1 cellular context compared by ENCODE assay signal in the genomic region with DNA sequence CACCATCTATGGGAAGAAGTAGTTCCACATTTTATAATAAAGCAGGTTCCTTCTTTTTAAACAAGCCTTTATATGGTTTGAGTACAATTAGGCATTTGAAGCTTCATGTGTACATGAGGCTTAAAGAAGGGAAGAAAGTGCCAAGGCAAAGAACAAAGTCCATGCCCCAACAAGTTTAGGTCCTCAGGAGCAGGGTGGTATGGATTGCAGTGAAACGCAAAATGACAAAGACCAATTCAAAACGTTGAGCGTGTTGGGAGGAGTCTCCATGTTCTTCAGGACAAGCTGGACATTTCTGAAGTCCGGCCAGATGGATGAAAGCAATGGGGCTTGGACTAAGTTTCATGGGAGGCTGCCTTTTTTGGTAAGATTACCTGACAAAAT.
TF ChIP-seq lines count a peak whose summit lies in the region.

No MANE protein-coding gene starts in this region.

TF ChIP-seq in HepG2, 621 proteins besides CTCF, POLR2A, EP300 and RAD21 (continued from another document and continues in another):
- TF ChIP-seq, protein P1, sequence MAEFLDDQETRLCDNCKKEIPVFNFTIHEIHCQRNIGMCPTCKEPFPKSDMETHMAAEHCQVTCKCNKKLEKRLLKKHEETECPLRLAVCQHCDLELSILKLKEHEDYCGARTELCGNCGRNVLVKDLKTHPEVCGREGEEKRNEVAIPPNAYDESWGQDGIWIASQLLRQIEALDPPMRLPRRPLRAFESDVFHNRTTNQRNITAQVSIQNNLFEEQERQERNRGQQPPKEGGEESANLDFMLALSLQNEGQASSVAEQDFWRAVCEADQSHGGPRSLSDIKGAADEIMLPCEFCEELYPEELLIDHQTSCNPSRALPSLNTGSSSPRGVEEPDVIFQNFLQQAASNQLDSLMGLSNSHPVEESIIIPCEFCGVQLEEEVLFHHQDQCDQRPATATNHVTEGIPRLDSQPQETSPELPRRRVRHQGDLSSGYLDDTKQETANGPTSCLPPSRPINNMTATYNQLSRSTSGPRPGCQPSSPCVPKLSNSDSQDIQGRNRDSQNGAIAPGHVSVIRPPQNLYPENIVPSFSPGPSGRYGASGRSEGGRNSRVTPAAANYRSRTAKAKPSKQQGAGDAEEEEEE (CRISPR knock-in tag; IDR thresholded peaks at IDR 0.05; ENCODE audit: borderline replicate concordance) = no peak
- TF ChIP-seq, protein P2, sequence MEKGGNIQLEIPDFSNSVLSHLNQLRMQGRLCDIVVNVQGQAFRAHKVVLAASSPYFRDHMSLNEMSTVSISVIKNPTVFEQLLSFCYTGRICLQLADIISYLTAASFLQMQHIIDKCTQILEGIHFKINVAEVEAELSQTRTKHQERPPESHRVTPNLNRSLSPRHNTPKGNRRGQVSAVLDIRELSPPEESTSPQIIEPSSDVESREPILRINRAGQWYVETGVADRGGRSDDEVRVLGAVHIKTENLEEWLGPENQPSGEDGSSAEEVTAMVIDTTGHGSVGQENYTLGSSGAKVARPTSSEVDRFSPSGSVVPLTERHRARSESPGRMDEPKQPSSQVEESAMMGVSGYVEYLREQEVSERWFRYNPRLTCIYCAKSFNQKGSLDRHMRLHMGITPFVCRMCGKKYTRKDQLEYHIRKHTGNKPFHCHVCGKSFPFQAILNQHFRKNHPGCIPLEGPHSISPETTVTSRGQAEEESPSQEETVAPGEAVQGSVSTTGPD (CRISPR knock-in tag; IDR thresholded peaks at IDR 0.05) = no peak
- no peak for TF ChIP-seq ZNF256 (CRISPR knock-in tag; conservative IDR thresholded peaks at IDR 0.05)
- no peak; the same call in 1 of the 2 replicates for TF ChIP-seq SAP130 (CRISPR knock-in tag; IDR thresholded peaks at IDR 0.05; ENCODE audit: low read depth)
- TF ChIP-seq ZFP36 (IDR thresholded peaks at IDR 0.05; ENCODE audit: borderline replicate concordance, low read depth, low read length, partially characterized antibody) = no peak
- TF ChIP-seq, protein P3, sequence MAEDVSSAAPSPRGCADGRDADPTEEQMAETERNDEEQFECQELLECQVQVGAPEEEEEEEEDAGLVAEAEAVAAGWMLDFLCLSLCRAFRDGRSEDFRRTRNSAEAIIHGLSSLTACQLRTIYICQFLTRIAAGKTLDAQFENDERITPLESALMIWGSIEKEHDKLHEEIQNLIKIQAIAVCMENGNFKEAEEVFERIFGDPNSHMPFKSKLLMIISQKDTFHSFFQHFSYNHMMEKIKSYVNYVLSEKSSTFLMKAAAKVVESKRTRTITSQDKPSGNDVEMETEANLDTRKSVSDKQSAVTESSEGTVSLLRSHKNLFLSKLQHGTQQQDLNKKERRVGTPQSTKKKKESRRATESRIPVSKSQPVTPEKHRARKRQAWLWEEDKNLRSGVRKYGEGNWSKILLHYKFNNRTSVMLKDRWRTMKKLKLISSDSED (CRISPR knock-in tag; IDR thresholded peaks at IDR 0.05) = no peak
- no peak for TF ChIP-seq RFX1 (IDR thresholded peaks at IDR 0.05)
- TF ChIP-seq ADNP (CRISPR knock-in tag; IDR thresholded peaks at IDR 0.05) = no peak
- no peak for TF ChIP-seq RFX5 (IDR thresholded peaks at IDR 0.05; ENCODE audit: low read depth, low read length)
- TF ChIP-seq ARHGAP35 (CRISPR knock-in tag; IDR thresholded peaks at IDR 0.05; ENCODE audit: borderline replicate concordance) = no peak
- TF ChIP-seq ZNF343 (CRISPR knock-in tag; IDR thresholded peaks at IDR 0.05) = no peak
- TF ChIP-seq MED13 (CRISPR knock-in tag; IDR thresholded peaks at IDR 0.05) = no peak
- no peak for TF ChIP-seq IRX3 (CRISPR knock-in tag; IDR thresholded peaks at IDR 0.05; ENCODE audit: borderline replicate concordance, low read depth)
- no peak for TF ChIP-seq SMAD1 (CRISPR knock-in tag; IDR thresholded peaks at IDR 0.05; ENCODE audit: borderline replicate concordance, low read depth)
- TF ChIP-seq, protein P4, sequence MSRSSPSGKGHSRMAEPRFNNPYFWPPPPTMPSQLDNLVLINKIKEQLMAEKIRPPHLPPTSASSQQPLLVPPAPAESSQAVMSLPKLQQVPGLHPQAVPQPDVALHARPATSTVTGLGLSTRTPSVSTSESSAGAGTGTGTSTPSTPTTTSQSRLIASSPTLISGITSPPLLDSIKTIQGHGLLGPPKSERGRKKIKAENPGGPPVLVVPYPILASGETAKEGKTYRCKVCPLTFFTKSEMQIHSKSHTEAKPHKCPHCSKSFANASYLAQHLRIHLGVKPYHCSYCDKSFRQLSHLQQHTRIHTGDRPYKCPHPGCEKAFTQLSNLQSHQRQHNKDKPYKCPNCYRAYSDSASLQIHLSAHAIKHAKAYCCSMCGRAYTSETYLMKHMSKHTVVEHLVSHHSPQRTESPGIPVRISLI (CRISPR knock-in tag; IDR thresholded peaks at IDR 0.05; ENCODE audit: borderline replicate concordance) = no peak
- no peak for TF ChIP-seq ZSCAN12 (CRISPR knock-in tag; IDR thresholded peaks at IDR 0.05)
- TF ChIP-seq SIN3A (IDR thresholded peaks at IDR 0.05; ENCODE audit: borderline replicate concordance, low read depth, low read length) = no peak
- TF ChIP-seq KMT2A (CRISPR knock-in tag; IDR thresholded peaks at IDR 0.05) = no peak
- TF ChIP-seq, protein P5, sequence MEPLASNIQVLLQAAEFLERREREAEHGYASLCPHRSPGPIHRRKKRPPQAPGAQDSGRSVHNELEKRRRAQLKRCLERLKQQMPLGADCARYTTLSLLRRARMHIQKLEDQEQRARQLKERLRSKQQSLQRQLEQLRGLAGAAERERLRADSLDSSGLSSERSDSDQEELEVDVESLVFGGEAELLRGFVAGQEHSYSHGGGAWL (CRISPR knock-in tag; IDR thresholded peaks at IDR 0.05) = no peak
- TF ChIP-seq, protein P6, sequence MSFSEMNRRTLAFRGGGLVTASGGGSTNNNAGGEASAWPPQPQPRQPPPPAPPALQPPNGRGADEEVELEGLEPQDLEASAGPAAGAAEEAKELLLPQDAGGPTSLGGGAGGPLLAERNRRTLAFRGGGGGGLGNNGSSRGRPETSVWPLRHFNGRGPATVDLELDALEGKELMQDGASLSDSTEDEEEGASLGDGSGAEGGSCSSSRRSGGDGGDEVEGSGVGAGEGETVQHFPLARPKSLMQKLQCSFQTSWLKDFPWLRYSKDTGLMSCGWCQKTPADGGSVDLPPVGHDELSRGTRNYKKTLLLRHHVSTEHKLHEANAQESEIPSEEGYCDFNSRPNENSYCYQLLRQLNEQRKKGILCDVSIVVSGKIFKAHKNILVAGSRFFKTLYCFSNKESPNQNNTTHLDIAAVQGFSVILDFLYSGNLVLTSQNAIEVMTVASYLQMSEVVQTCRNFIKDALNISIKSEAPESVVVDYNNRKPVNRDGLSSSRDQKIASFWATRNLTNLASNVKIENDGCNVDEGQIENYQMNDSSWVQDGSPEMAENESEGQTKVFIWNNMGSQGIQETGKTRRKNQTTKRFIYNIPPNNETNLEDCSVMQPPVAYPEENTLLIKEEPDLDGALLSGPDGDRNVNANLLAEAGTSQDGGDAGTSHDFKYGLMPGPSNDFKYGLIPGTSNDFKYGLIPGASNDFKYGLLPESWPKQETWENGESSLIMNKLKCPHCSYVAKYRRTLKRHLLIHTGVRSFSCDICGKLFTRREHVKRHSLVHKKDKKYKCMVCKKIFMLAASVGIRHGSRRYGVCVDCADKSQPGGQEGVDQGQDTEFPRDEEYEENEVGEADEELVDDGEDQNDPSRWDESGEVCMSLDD (CRISPR knock-in tag; IDR thresholded peaks at IDR 0.05; ENCODE audit: borderline replicate concordance) = no peak
- no peak for TF ChIP-seq PTBP1 (IDR thresholded peaks at IDR 0.05; ENCODE audit: low read depth, low read length, poor library complexity, severe bottlenecking)
- TF ChIP-seq PHF5A (CRISPR knock-in tag; IDR thresholded peaks at IDR 0.05; ENCODE audit: low read depth, unreplicated experiment) = no peak
- TF ChIP-seq ZMYM2 (CRISPR knock-in tag; IDR thresholded peaks at IDR 0.05) = 0 out of 2 replicates have a peak, but pooled peaks have one; percentile 65
- no peak for TF ChIP-seq MBD4 (IDR thresholded peaks at IDR 0.05; ENCODE audit: borderline replicate concordance, low read length)
- 0 out of 2 replicates have a peak, but pooled peaks have one; percentile 20 for TF ChIP-seq ZSCAN31 (CRISPR knock-in tag; IDR thresholded peaks at IDR 0.05; ENCODE audit: low read depth)
- no peak for TF ChIP-seq EHMT2 (IDR thresholded peaks at IDR 0.05; ENCODE audit: borderline replicate concordance, low read depth, low read length)
- TF ChIP-seq, protein P7, sequence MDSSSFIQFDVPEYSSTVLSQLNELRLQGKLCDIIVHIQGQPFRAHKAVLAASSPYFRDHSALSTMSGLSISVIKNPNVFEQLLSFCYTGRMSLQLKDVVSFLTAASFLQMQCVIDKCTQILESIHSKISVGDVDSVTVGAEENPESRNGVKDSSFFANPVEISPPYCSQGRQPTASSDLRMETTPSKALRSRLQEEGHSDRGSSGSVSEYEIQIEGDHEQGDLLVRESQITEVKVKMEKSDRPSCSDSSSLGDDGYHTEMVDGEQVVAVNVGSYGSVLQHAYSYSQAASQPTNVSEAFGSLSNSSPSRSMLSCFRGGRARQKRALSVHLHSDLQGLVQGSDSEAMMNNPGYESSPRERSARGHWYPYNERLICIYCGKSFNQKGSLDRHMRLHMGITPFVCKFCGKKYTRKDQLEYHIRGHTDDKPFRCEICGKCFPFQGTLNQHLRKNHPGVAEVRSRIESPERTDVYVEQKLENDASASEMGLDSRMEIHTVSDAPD (CRISPR knock-in tag; IDR thresholded peaks at IDR 0.05) = no peak
- no peak for TF ChIP-seq TCF12 (IDR thresholded peaks at IDR 0.05)
- TF ChIP-seq TCF12 (CRISPR knock-in tag; IDR thresholded peaks at IDR 0.05) = no peak
- no peak for TF ChIP-seq ZNF775 (CRISPR knock-in tag; IDR thresholded peaks at IDR 0.05; ENCODE audit: borderline replicate concordance)
- TF ChIP-seq MXD4 (CRISPR knock-in tag; IDR thresholded peaks at IDR 0.05) = no peak
- TF ChIP-seq CENPT (CRISPR knock-in tag; IDR thresholded peaks at IDR 0.05; ENCODE audit: low read depth) = no peak
- no peak; the same call in 1 of the 2 replicates for TF ChIP-seq ZNF292 (CRISPR knock-in tag; IDR thresholded peaks at IDR 0.05; ENCODE audit: borderline replicate concordance, low read depth)
- TF ChIP-seq ZSCAN25 (CRISPR knock-in tag; IDR thresholded peaks at IDR 0.05) = no peak
- 0 out of 2 replicates have a peak, but pooled peaks have one; percentile 34 for TF ChIP-seq HOXA3 (CRISPR knock-in tag; IDR thresholded peaks at IDR 0.05)
- no peak for TF ChIP-seq TSC22D2 (CRISPR knock-in tag; IDR thresholded peaks at IDR 0.05; ENCODE audit: borderline replicate concordance)
- TF ChIP-seq, protein P8, sequence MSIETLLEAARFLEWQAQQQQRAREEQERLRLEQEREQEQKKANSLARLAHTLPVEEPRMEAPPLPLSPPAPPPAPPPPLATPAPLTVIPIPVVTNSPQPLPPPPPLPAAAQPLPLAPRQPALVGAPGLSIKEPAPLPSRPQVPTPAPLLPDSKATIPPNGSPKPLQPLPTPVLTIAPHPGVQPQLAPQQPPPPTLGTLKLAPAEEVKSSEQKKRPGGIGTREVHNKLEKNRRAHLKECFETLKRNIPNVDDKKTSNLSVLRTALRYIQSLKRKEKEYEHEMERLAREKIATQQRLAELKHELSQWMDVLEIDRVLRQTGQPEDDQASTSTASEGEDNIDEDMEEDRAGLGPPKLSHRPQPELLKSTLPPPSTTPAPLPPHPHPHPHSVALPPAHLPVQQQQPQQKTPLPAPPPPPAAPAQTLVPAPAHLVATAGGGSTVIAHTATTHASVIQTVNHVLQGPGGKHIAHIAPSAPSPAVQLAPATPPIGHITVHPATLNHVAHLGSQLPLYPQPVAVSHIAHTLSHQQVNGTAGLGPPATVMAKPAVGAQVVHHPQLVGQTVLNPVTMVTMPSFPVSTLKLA (IDR thresholded peaks at IDR 0.05) = no peak
- TF ChIP-seq ZMAT3 (CRISPR knock-in tag; conservative IDR thresholded peaks at IDR 0.05) = no peak
- TF ChIP-seq ERF (CRISPR knock-in tag; IDR thresholded peaks at IDR 0.05) = no peak
- TF ChIP-seq, protein P9, sequence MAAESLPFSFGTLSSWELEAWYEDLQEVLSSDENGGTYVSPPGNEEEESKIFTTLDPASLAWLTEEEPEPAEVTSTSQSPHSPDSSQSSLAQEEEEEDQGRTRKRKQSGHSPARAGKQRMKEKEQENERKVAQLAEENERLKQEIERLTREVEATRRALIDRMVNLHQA (CRISPR knock-in tag; IDR thresholded peaks at IDR 0.05) = no peak
- no peak for TF ChIP-seq MAFG (CRISPR knock-in tag; IDR thresholded peaks at IDR 0.05)
- TF ChIP-seq, protein P10, sequence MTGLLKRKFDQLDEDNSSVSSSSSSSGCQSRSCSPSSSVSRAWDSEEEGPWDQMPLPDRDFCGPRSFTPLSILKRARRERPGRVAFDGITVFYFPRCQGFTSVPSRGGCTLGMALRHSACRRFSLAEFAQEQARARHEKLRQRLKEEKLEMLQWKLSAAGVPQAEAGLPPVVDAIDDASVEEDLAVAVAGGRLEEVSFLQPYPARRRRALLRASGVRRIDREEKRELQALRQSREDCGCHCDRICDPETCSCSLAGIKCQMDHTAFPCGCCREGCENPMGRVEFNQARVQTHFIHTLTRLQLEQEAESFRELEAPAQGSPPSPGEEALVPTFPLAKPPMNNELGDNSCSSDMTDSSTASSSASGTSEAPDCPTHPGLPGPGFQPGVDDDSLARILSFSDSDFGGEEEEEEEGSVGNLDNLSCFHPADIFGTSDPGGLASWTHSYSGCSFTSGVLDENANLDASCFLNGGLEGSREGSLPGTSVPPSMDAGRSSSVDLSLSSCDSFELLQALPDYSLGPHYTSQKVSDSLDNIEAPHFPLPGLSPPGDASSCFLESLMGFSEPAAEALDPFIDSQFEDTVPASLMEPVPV (CRISPR knock-in tag; IDR thresholded peaks at IDR 0.05) = no peak
- TF ChIP-seq, protein P11, sequence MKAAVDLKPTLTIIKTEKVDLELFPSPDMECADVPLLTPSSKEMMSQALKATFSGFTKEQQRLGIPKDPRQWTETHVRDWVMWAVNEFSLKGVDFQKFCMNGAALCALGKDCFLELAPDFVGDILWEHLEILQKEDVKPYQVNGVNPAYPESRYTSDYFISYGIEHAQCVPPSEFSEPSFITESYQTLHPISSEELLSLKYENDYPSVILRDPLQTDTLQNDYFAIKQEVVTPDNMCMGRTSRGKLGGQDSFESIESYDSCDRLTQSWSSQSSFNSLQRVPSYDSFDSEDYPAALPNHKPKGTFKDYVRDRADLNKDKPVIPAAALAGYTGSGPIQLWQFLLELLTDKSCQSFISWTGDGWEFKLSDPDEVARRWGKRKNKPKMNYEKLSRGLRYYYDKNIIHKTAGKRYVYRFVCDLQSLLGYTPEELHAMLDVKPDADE (CRISPR knock-in tag; IDR thresholded peaks at IDR 0.05) = no peak
- TF ChIP-seq ZNF432 (CRISPR knock-in tag; IDR thresholded peaks at IDR 0.05; ENCODE audit: borderline replicate concordance) = no peak
- TF ChIP-seq ZNF790 (CRISPR knock-in tag; IDR thresholded peaks at IDR 0.05; ENCODE audit: borderline replicate concordance) = no peak
- TF ChIP-seq, protein P12, sequence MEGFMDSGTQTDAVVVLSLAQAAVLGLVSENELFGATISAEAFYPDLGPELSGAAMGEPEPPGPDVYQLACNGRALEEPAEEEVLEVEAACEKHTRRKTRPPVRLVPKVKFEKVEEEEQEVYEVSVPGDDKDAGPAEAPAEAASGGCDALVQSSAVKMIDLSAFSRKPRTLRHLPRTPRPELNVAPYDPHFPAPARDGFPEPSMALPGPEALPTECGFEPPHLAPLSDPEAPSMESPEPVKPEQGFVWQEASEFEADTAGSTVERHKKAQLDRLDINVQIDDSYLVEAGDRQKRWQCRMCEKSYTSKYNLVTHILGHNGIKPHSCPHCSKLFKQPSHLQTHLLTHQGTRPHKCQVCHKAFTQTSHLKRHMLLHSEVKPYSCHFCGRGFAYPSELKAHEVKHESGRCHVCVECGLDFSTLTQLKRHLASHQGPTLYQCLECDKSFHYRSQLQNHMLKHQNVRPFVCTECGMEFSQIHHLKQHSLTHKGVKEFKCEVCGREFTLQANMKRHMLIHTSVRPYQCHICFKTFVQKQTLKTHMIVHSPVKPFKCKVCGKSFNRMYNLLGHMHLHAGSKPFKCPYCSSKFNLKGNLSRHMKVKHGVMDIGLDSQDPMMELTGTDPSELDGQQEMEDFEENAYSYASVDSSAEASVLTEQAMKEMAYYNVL (CRISPR knock-in tag; IDR thresholded peaks at IDR 0.05; ENCODE audit: borderline replicate concordance) = no peak; the same call in 1 of the 2 replicates
- TF ChIP-seq JDP2 (CRISPR knock-in tag; IDR thresholded peaks at IDR 0.05; ENCODE audit: borderline replicate concordance) = no peak
- no peak for TF ChIP-seq HDAC6 (IDR thresholded peaks at IDR 0.05; ENCODE audit: low read depth, low read length)
